Comparison of ENCODE assay signal across 11 cellular contexts in genomic region chr1:183821309-183822080, GRCh38. TPM values are rescaled to one million over a fixed set of nuclear protein-coding genes. Genes with fewer than 3 reads are reported as not detected.
DNase-seq lines count a peak whose midpoint lies in the region; ATAC-seq, FAIRE-seq and TF ChIP-seq lines count a peak whose summit lies in the region.
"Had no signal": no experiment of that assay in that cellular context is flagged by ENCODE, and none has a peak within 500 bp of the region (broad histone marks: within the 10 kb centered on the region; RNA-seq: fewer than 3 reads in every experiment).

No MANE protein-coding gene starts in this region.

- H2BK5ac ChIP-seq in neuronal stem cell (ENCODE audit: low read length), result no peak overlapping the region

- H3K9me3 Mint-ChIP-seq in osteocyte (ENCODE audit: unreplicated experiment), result no peaks in the 10 kb centered on the region
- H3K9me3 Mint-ChIP-seq in effector memory CD8-positive, alpha-beta T cell, result no peaks in the 10 kb centered on the region
- H3K9me3 Mint-ChIP-seq: activated naive CD4-positive, alpha-beta T cell treated with anti-CD3 and anti-CD28 coated beads, Interleukin-2, amount 50 U/mL, for 72 hours had no signal

- CTCF ChIA-PET in A549 (lab: Yijun Ruan, JAX), result no interaction called here

- POLR2A ChIA-PET in A549 (lab: Yijun Ruan, JAX), result no interaction called here

- no peaks in the 10 kb centered on the region for H3K27me3 Mint-ChIP-seq in osteocyte (ENCODE audit: unreplicated experiment)
- H3K27me3 Mint-ChIP-seq in effector memory CD8-positive, alpha-beta T cell, result no peaks in the 10 kb centered on the region

- H3K36me3 Mint-ChIP-seq in osteocyte (ENCODE audit: unreplicated experiment), result peaks cover 27% of the 10 kb centered on the region
- no peaks in the 10 kb centered on the region for H3K36me3 Mint-ChIP-seq in effector memory CD8-positive, alpha-beta T cell (ENCODE audit: insufficient read depth)
- H3K36me3 Mint-ChIP-seq: activated naive CD4-positive, alpha-beta T cell treated with anti-CD3 and anti-CD28 coated beads, Interleukin-2, amount 50 U/mL, for 72 hours had no signal

- TF ChIP-seq POLR2A in A549 (IDR thresholded peaks at IDR 0.05; ENCODE audit: low read length), result no peak

- H4K91ac ChIP-seq in neuronal stem cell (ENCODE audit: low read depth, low read length, poor library complexity), result no peak overlapping the region

- WGBS in A549 (ENCODE audit: missing lambda C conversion rate), result 92% methylated on average over 1 of the region's 1 CpG
- WGBS in neuronal stem cell (ENCODE audit: extremely low coverage in 2 of 2, insufficient read length in 2 of 2, insufficient replicate concordance in 1 of 2), 2 donors, result no CpG with 5 or more reads among the region's 1 CpG

- H3K27ac ChIP-seq in A549 (no peak overlapping the region), neuronal stem cell (replicated peaks; ENCODE audit: low read length) (no peak overlapping the region)

- no peak for TF ChIP-seq EP300 in A549 (IDR thresholded peaks at IDR 0.05)

- no peak overlapping the region for H3K4me3 ChIP-seq in A549
- H3K4me3 ChIP-seq in adipocyte (ENCODE audit: low read length), result peak overlapping the region; percentile 63
- H3K4me3 ChIP-seq in fibroblast of villous mesenchyme (ENCODE audit: low read depth, low read length), result no peak overlapping the region
- H3K4me3 ChIP-seq in neuronal stem cell (ENCODE audit: low read length in 2 of 2), result no peak overlapping the region

- H2BK120ac ChIP-seq in neuronal stem cell (ENCODE audit: low read depth, low read length), result no peak overlapping the region

- no peak overlapping the region for H3K23ac ChIP-seq in neuronal stem cell (ENCODE audit: low read depth, low read length, poor library complexity)

- no peak overlapping the region for H3K4ac ChIP-seq in neuronal stem cell (ENCODE audit: low read length)

- H3K27me3 ChIP-seq in adipocyte (replicated peaks; ENCODE audit: control insufficient read depth, insufficient read depth, low read length) (no peaks in the 10 kb centered on the region), neuronal stem cell (ENCODE audit: control insufficient read depth in 3 of 3, insufficient read depth in 3 of 3, low read depth in 1 of 3, low read length in 3 of 3) (no peaks in the 10 kb centered on the region)

- peak overlapping the region; percentile 91 for H3K27ac Mint-ChIP-seq in osteocyte (ENCODE audit: unreplicated experiment)
- no peak overlapping the region for H3K27ac Mint-ChIP-seq in effector memory CD8-positive, alpha-beta T cell
- H3K27ac Mint-ChIP-seq: activated naive CD4-positive, alpha-beta T cell treated with anti-CD3 and anti-CD28 coated beads, Interleukin-2, amount 50 U/mL, for 72 hours had no signal

- peak overlapping the region; percentile 27 for H3K9ac ChIP-seq in adipocyte (ENCODE audit: low read length)
- H3K9ac ChIP-seq in neuronal stem cell (ENCODE audit: low read depth, low read length, poor library complexity), result no peak overlapping the region

- no peak overlapping the region for H2BK15ac ChIP-seq in neuronal stem cell (ENCODE audit: low read length)

- H3K4me1 Mint-ChIP-seq in osteocyte (ENCODE audit: unreplicated experiment), result peaks cover 88% of the 10 kb centered on the region
- H3K4me1 Mint-ChIP-seq in effector memory CD8-positive, alpha-beta T cell (ENCODE audit: low read depth in 2 of 2), result no peaks in the 10 kb centered on the region

- H3K4me1 ChIP-seq in A549 (peaks cover 16% of the 10 kb centered on the region; the same call in 2 of the 3 replicates), adipocyte (ENCODE audit: control insufficient read depth, insufficient read depth, low read length) (peaks cover 34% of the 10 kb centered on the region), neuronal stem cell (ENCODE audit: control insufficient read depth in 2 of 2, insufficient read depth in 1 of 2, low read depth in 1 of 2, low read length in 2 of 2) (peaks cover 0 to 8% of the 10 kb centered on the region in 2 donors)

- no peak for DNase-seq in A549 (ENCODE audit: low read depth in 1 of 2, low spot score in 1 of 2)
- DNase-seq in adipocyte (ENCODE audit: low read depth), result no peak
- DNase-seq in fibroblast of villous mesenchyme (ENCODE audit: low read depth), result peak; percentile 61
- no peak for DNase-seq in osteocyte (ENCODE audit: extremely low spot score, unreplicated experiment)
- no peak for DNase-seq in neuronal stem cell (ENCODE audit: low spot score)
- no peak for DNase-seq in GM10266 (ENCODE audit: extremely low spot score)
- DNase-seq in NCI-H524 (lab: John Stamatoyannopoulos, UW), result no peak
- no peak for DNase-seq in effector memory CD8-positive, alpha-beta T cell
- DNase-seq: ACHN, head of caudate nucleus had no signal

- FAIRE-seq in A549 (lab: Jason Lieb, UNC), result no peak

- H3K4me2 ChIP-seq in A549 (peak overlapping the region; percentile 9; the same call in 2 of the 3 replicates), neuronal stem cell (ENCODE audit: insufficient read depth, low read length, poor library complexity, severe bottlenecking) (no peak overlapping the region)

- no peaks in the 10 kb centered on the region for H3K79me1 ChIP-seq in neuronal stem cell (ENCODE audit: low read depth, low read length)

- H3K18ac ChIP-seq in neuronal stem cell (ENCODE audit: low read length), result no peak overlapping the region

- H3K9me3 ChIP-seq in A549 (no peaks in the 10 kb centered on the region), adipocyte (ENCODE audit: control insufficient read depth, low read length) (no peaks in the 10 kb centered on the region), neuronal stem cell (replicated peaks in 1 of 2; ENCODE audit: control insufficient read depth in 2 of 2, insufficient read depth in 1 of 2, low read depth in 1 of 2, low read length in 2 of 2) (peaks cover 0 to 4% of the 10 kb centered on the region in 2 donors)

- ATAC-seq in A549, result no peak
- ATAC-seq in effector memory CD8-positive, alpha-beta T cell (replicated peaks), result no peak
- ATAC-seq: activated naive CD4-positive, alpha-beta T cell treated with anti-CD3 and anti-CD28 coated beads, Interleukin-2, amount 50 U/mL, for 72 hours had no signal

- TF ChIP-seq RAD21 in A549 (conservative IDR thresholded peaks at IDR 0.05 in 1 of 2, IDR thresholded peaks at IDR 0.05 in 1 of 2), result no peak

- H3K14ac ChIP-seq in neuronal stem cell (ENCODE audit: low read length), result no peak overlapping the region

- no peak overlapping the region for H2AFZ ChIP-seq in neuronal stem cell (ENCODE audit: low read length)

- no peak overlapping the region for H4K8ac ChIP-seq in neuronal stem cell (ENCODE audit: low read depth, low read length)

- H3K36me3 ChIP-seq in adipocyte (ENCODE audit: control insufficient read depth, insufficient read depth, low read length, severe bottlenecking), result no peaks in the 10 kb centered on the region
- no peaks in the 10 kb centered on the region for H3K36me3 ChIP-seq in neuronal stem cell (replicated peaks in 1 of 2; ENCODE audit: control insufficient read depth in 2 of 2, insufficient read depth in 2 of 2, low read length in 2 of 2)

- no peak overlapping the region for H2AK5ac ChIP-seq in neuronal stem cell (ENCODE audit: low read depth, low read length)

- H3K4me3 Mint-ChIP-seq in osteocyte (ENCODE audit: unreplicated experiment), result no peak overlapping the region
- H3K4me3 Mint-ChIP-seq in effector memory CD8-positive, alpha-beta T cell, result no peak overlapping the region

- no peak for TF ChIP-seq CTCF in A549 (IDR thresholded peaks at IDR 0.05)
- TF ChIP-seq CTCF in fibroblast of villous mesenchyme (IDR thresholded peaks at IDR 0.05; ENCODE audit: insufficient read depth, low read depth, low read length), result no peak
- no peak for TF ChIP-seq CTCF in osteocyte (IDR thresholded peaks at IDR 0.05)
- no peak for TF ChIP-seq CTCF in GM10266 (IDR thresholded peaks at IDR 0.05; ENCODE audit: control insufficient read depth, insufficient read depth, low read depth, missing control alignments)

- H2BK12ac ChIP-seq in neuronal stem cell (ENCODE audit: low read length), result no peak overlapping the region

TF ChIP-seq in A549, 52 proteins besides CTCF, POLR2A, EP300 and RAD21:
- TF ChIP-seq RCOR1 (IDR thresholded peaks at IDR 0.05; ENCODE audit: low read depth, low read length) (no peak), BHLHE40 (IDR thresholded peaks at IDR 0.05; ENCODE audit: low read depth, low read length) (no peak), TFCP2L1 (CRISPR knock-in tag; IDR thresholded peaks at IDR 0.05) (no peak), RNF2 (IDR thresholded peaks at IDR 0.05; ENCODE audit: borderline replicate concordance, low read depth) (no peak), CHD4 (IDR thresholded peaks at IDR 0.05; ENCODE audit: borderline replicate concordance) (no peak), FOSB (CRISPR knock-in tag; IDR thresholded peaks at IDR 0.05) (no peak), SMC3 (IDR thresholded peaks at IDR 0.05) (no peak), ZFP36 (IDR thresholded peaks at IDR 0.05; ENCODE audit: borderline replicate concordance, partially characterized antibody) (no peak), KDM1A (IDR thresholded peaks at IDR 0.05; ENCODE audit: low read depth) (no peak), NR3C1 (IDR thresholded peaks at IDR 0.05) (no peak), ELK1 (IDR thresholded peaks at IDR 0.05; ENCODE audit: low read depth, low read length) (no peak)

RNA-seq across cellular contexts. Expression of gene RGL1, which starts 16.6 kb away (rescaled TPM):
- polyA plus RNA-seq in A549 (2011; rRNA removed), result 3.8 and 4.5 TPM in 2 replicates
- 0.78 and 1.0 TPM in 2 replicates for polyA plus RNA-seq in A549 (2012; cell fraction: cytosol; rRNA removed)
- polyA plus RNA-seq in A549 (2012; cell fraction: nucleus; rRNA removed), result 0.62 and 0.82 TPM in 2 replicates
- polyA plus RNA-seq in A549 (2017; fragmentation: RNase III; extraction: RNeasy Plus Mini Kit Qiagen cat#74134 plus additional on column Dnase treatment), result 0.98 to 1.5 TPM (median 1.0 TPM) in 3 replicates
- 3.5 and 4.1 TPM in 2 replicates for polyA minus RNA-seq in A549 (2011; rRNA and poly(A)+ RNA removed)
- 33.2 and 44.1 TPM in 2 replicates for total RNA-seq in fibroblast of villous mesenchyme
- total RNA-seq in osteocyte, result 68.1 and 69.4 TPM in 2 replicates
- polyA plus RNA-seq in neuronal stem cell (2013, experiment 1 of 2), result 12.4 TPM
- polyA plus RNA-seq in neuronal stem cell (2013, experiment 2 of 2), result 12.5 TPM
